ENCODE assay signal across 8 cellular contexts in genomic region chr2:74957886-74958276, GRCh38. TPM values are rescaled to one million over a fixed set of nuclear protein-coding genes. Genes with fewer than 3 reads are reported as not detected.
DNase-seq lines count a peak whose midpoint lies in the region; ATAC-seq and TF ChIP-seq lines count a peak whose summit lies in the region.

No MANE protein-coding gene starts in this region.

- H3K27me3 Mint-ChIP-seq in activated T-cell treated with anti-CD3 and anti-CD28 coated beads, Interleukin-2, amount 50 U/mL, for 72 hours (ENCODE audit: low read depth): no peaks in the 10 kb centered on the region

- DNase-seq in activated T-cell treated with anti-CD3 and anti-CD28 coated beads, Interleukin-2, amount 50 U/mL, for 72 hours: no peak
- DNase-seq in activated T-cell treated with anti-CD3 and anti-CD28 coated beads, Interleukin-2, amount 50 U/mL, for 48 hours: no peak
- peak; percentile 50 for DNase-seq in amniotic epithelial cell (ENCODE audit: low read depth)
- no peak for DNase-seq in lower leg skin (ENCODE audit: low spot score in 2 of 2)
- DNase-seq in transverse colon: no peak
- DNase-seq in NCI-H187 treated with DMSO at 0.1 percent for 48 hours (lab: John Stamatoyannopoulos, UW): no peak
- DNase-seq in DMS53 (lab: John Stamatoyannopoulos, UW): no peak
- DNase-seq in NCI-H345 treated with DMSO at 0.1 percent for 48 hours (lab: John Stamatoyannopoulos, UW; ENCODE audit: unreplicated experiment): no peak

- peak overlapping the region; percentile 90 to 95 (median 92) for H3K27ac ChIP-seq in transverse colon

- in situ Hi-C loops in transverse colon (cut with MboI; ENCODE audit: low pct_ligation_motif_present in 1 of 4, low pct_unique_long_range_greater_than_20kb in 1 of 4, low sequenced_read_pairs in 3 of 4): no loop called here

- 37 to 41% methylated on average over 5 of the region's 5 CpGs for WGBS in lower leg skin, 2 donors
- WGBS in transverse colon (ENCODE audit: low coverage in 1 of 2), 2 donors: 46 to 47% methylated on average over 5 of the region's 5 CpGs

- H3K27me3 ChIP-seq in transverse colon: no peaks in the 10 kb centered on the region

- H3K4me1 Mint-ChIP-seq in activated T-cell treated with anti-CD3 and anti-CD28 coated beads, Interleukin-2, amount 50 U/mL, for 72 hours (ENCODE audit: low read depth): peaks cover 55% of the 10 kb centered on the region

- H3K27ac Mint-ChIP-seq in activated T-cell treated with anti-CD3 and anti-CD28 coated beads, Interleukin-2, amount 50 U/mL, for 72 hours: no peak overlapping the region

- H3K9me3 Mint-ChIP-seq in activated T-cell treated with anti-CD3 and anti-CD28 coated beads, Interleukin-2, amount 50 U/mL, for 72 hours: peaks cover 0 to 1% of the 10 kb centered on the region in 2 donors

- H3K36me3 Mint-ChIP-seq in activated T-cell treated with anti-CD3 and anti-CD28 coated beads, Interleukin-2, amount 50 U/mL, for 72 hours (ENCODE audit: insufficient read depth in 2 of 2): peaks cover 3 to 11% of the 10 kb centered on the region in 2 donors

- H3K36me3 ChIP-seq in transverse colon: no peaks in the 10 kb centered on the region

- no peak for ATAC-seq in activated T-cell treated with anti-CD3 and anti-CD28 coated beads, Interleukin-2, amount 50 U/mL, for 72 hours (replicated peaks in 1 of 2)

- peak overlapping the region; percentile 69 to 88 for H3K4me3 Mint-ChIP-seq in activated T-cell treated with anti-CD3 and anti-CD28 coated beads, Interleukin-2, amount 50 U/mL, for 72 hours

- TF ChIP-seq CTCF in lower leg skin (IDR thresholded peaks at IDR 0.05) (no peak), transverse colon (IDR thresholded peaks at IDR 0.05) (no peak)

- no peak for TF ChIP-seq EP300 in transverse colon (IDR thresholded peaks at IDR 0.05; ENCODE audit: low read depth)

- peaks cover 3 to 18% (median 11%) of the 10 kb centered on the region in 4 donors for H3K4me1 ChIP-seq in transverse colon

- intact Hi-C loops in lower leg skin (cut with DNase I; ENCODE audit: low total_unique reads) (no loop called here), transverse colon (cut with DNase I; ENCODE audit: low total_unique reads) (no loop called here)

- peak overlapping the region; percentile 43 for H3K4me3 ChIP-seq in lower leg skin (ENCODE audit: low read depth, poor library complexity, severe bottlenecking)
- H3K4me3 ChIP-seq in transverse colon: peak overlapping the region in 3 of 4 donors; percentile 53 to 73 (median 58)

- TF ChIP-seq POLR2A in lower leg skin (IDR thresholded peaks at IDR 0.05) (no peak), transverse colon (IDR thresholded peaks at IDR 0.05) (no peak)

- H3K9me3 ChIP-seq in transverse colon: no peaks in the 10 kb centered on the region

RNA-seq across cellular contexts. Expression of gene POLE4, which starts 0.6 kb away (rescaled TPM):
- total RNA-seq in activated T-cell treated with anti-CD3 and anti-CD28 coated beads, Interleukin-2, amount 50 U/mL, for 72 hours: 10 to 100 TPM; 44.8 to 47.8 TPM
- 10 to 100 TPM in 3 of 4 donors, 1 to 10 TPM in 1; 8.1 to 20.9 (median 15.7) TPM for total RNA-seq in lower leg skin
- 100 to 1,000 TPM in 1 of 4 donors, 10 to 100 TPM in 3; 27.5 to 339 (median 46.0) TPM for total RNA-seq in transverse colon
